ENCODE assay signal across 1 cellular context in genomic region chr17:42773290-42774035, GRCh38.
A peak's percentile ranks its signal among the peaks of the same experiment; 100 is the strongest.
TF ChIP-seq lines count a peak whose summit lies in the region.

VPS25 (plus strand) TSS chr17:42773449; CDS start chr17:42773476, 27 bp downstream.

TF ChIP-seq in HepG2, 621 proteins besides CTCF, POLR2A, EP300 and RAD21 (continued from another document and continues in another):
- TF ChIP-seq KIAA2018 (CRISPR knock-in tag; IDR thresholded peaks at IDR 0.05; ENCODE audit: borderline replicate concordance) (no peak), ARID2 (CRISPR knock-in tag; IDR thresholded peaks at IDR 0.05; ENCODE audit: borderline replicate concordance) (no peak), MIER2 (CRISPR knock-in tag; IDR thresholded peaks at IDR 0.05) (peak; percentile 77), SP1 (IDR thresholded peaks at IDR 0.05) (no peak), SP1 (CRISPR knock-in tag; IDR thresholded peaks at IDR 0.05) (peak; percentile 80; the same call in 1 of the 2 replicates), DBP (CRISPR knock-in tag; IDR thresholded peaks at IDR 0.05; ENCODE audit: not compliant biosample characterization) (no peak), FOXA1 (IDR thresholded peaks at IDR 0.05) (no peak), FOXA1 (CRISPR knock-in tag; IDR thresholded peaks at IDR 0.05) (peak; percentile 35; the same call in 1 of the 2 replicates), HMG20B (CRISPR knock-in tag; conservative IDR thresholded peaks at IDR 0.05) (peak; percentile 71), TARDBP (CRISPR knock-in tag; IDR thresholded peaks at IDR 0.05) (peak; percentile 93), HMG20A (CRISPR knock-in tag; IDR thresholded peaks at IDR 0.05; ENCODE audit: borderline replicate concordance) (peak; percentile 31; the same call in 1 of the 2 replicates), ZNF580 (CRISPR knock-in tag; IDR thresholded peaks at IDR 0.05; ENCODE audit: borderline replicate concordance, low read depth) (peak; percentile 92), TIGD3 (CRISPR knock-in tag; IDR thresholded peaks at IDR 0.05; ENCODE audit: borderline replicate concordance) (no peak; the same call in 1 of the 2 replicates), MXD4 (CRISPR knock-in tag; IDR thresholded peaks at IDR 0.05) (peak; percentile 91), RAD51 (IDR thresholded peaks at IDR 0.05; ENCODE audit: borderline replicate concordance) (no peak), BORCS8-MEF2B (CRISPR knock-in tag; IDR thresholded peaks at IDR 0.05) (peak; percentile 94), ZNF724P (CRISPR knock-in tag; IDR thresholded peaks at IDR 0.05; ENCODE audit: borderline replicate concordance) (no peak), ZNF576 (CRISPR knock-in tag; IDR thresholded peaks at IDR 0.05) (peak; percentile 19; the same call in 1 of the 2 replicates), ZNF562 (CRISPR knock-in tag; IDR thresholded peaks at IDR 0.05; ENCODE audit: borderline replicate concordance) (no peak), ZBED4 (CRISPR knock-in tag; IDR thresholded peaks at IDR 0.05; ENCODE audit: borderline replicate concordance) (peak; percentile 90; the same call in 1 of the 2 replicates), FLYWCH1 (CRISPR knock-in tag; IDR thresholded peaks at IDR 0.05) (no peak), DNMT3B (CRISPR knock-in tag; conservative IDR thresholded peaks at IDR 0.05) (peak; percentile 93), ATF5 (CRISPR knock-in tag; IDR thresholded peaks at IDR 0.05; ENCODE audit: low read depth) (peak; percentile 92; the same call in 1 of the 2 replicates), TMF1 (CRISPR knock-in tag; IDR thresholded peaks at IDR 0.05; ENCODE audit: low read depth) (peak; percentile 79), KAT7 (CRISPR knock-in tag; IDR thresholded peaks at IDR 0.05; ENCODE audit: borderline replicate concordance) (peak; percentile 99), ZMYM2 (CRISPR knock-in tag; IDR thresholded peaks at IDR 0.05) (no peak), RFX5 (IDR thresholded peaks at IDR 0.05; ENCODE audit: low read depth, low read length) (peak; percentile 40; the same call in 1 of the 2 replicates), ARNT2 (CRISPR knock-in tag; IDR thresholded peaks at IDR 0.05; ENCODE audit: low read depth) (no peak; the same call in 1 of the 2 replicates), ATF4 (CRISPR knock-in tag; IDR thresholded peaks at IDR 0.05) (no peak), STAG1 (CRISPR knock-in tag; IDR thresholded peaks at IDR 0.05) (peak; percentile 9), BRF2 (CRISPR knock-in tag; IDR thresholded peaks at IDR 0.05) (peak; percentile 73), TOPORS (CRISPR knock-in tag; IDR thresholded peaks at IDR 0.05) (peak; percentile 61; the same call in 1 of the 2 replicates), MTF2 (CRISPR knock-in tag; IDR thresholded peaks at IDR 0.05; ENCODE audit: borderline replicate concordance) (no peak), ZNF773 (CRISPR knock-in tag; IDR thresholded peaks at IDR 0.05; ENCODE audit: borderline replicate concordance) (peak; percentile 61; the same call in 1 of the 2 replicates), ZBTB14 (CRISPR knock-in tag; IDR thresholded peaks at IDR 0.05) (peak; percentile 40; the same call in 1 of the 2 replicates), HOXA7 (CRISPR knock-in tag; IDR thresholded peaks at IDR 0.05) (no peak), HNF1B (CRISPR knock-in tag; IDR thresholded peaks at IDR 0.05) (peak; percentile 48; the same call in 1 of the 2 replicates), ZNF777 (CRISPR knock-in tag; IDR thresholded peaks at IDR 0.05) (peak; percentile 62; the same call in 1 of the 2 replicates), HNRNPH1 (optimal IDR thresholded peaks at IDR 0.05; ENCODE audit: low read depth, low read length) (peak; percentile 70), ZNF3 (CRISPR knock-in tag; IDR thresholded peaks at IDR 0.05) (no peak), TAF15 (IDR thresholded peaks at IDR 0.05; ENCODE audit: low read depth, low read length, poor library complexity, severe bottlenecking) (no peak)
